21 cellular contexts compared by ENCODE assay signal in the genomic region with DNA sequence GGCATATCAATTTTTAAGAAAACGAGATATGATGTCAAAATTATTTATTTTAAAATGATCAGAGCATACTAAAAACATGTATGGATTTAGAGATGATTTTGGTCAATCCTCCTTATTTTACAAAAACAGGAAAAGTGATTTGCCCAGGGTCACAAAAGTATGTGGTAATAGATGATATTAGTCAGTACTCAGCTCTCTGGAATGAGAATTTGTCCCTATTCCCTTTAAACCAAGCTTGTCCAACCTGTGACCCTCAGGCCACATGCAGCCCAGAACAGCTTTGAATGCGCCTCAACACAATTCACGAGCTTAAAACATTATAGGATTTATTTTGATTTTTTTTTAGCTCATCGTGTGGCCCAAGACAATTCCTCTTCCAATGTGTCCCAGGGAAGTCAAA.
DNase-seq lines count a peak whose midpoint lies in the region; ATAC-seq and TF ChIP-seq lines count a peak whose summit lies in the region.
"Had no signal": no experiment of that assay in that cellular context is flagged by ENCODE, and none has a peak within 500 bp of the region (broad histone marks: within the 10 kb centered on the region; RNA-seq: fewer than 3 reads in every experiment).

No MANE protein-coding gene starts in this region.

- H2AK9ac ChIP-seq in IMR-90 (replicated peaks; ENCODE audit: low read depth, low read length, poor library complexity), result no peak overlapping the region

- no peak overlapping the region for H2BK15ac ChIP-seq in IMR-90 (ENCODE audit: low read depth, low read length)

- H3K56ac ChIP-seq in IMR-90 (ENCODE audit: extremely low read depth, insufficient read depth, low read length), result no peak overlapping the region; the same call in 1 of the 2 replicates

- no peak overlapping the region for H2AFZ ChIP-seq in IMR-90 (replicated peaks; ENCODE audit: low read length, poor library complexity)

- no peak overlapping the region for H2AK5ac ChIP-seq in IMR-90 (ENCODE audit: low read depth, low read length)

- H2BK20ac ChIP-seq in IMR-90 (ENCODE audit: low read depth, low read length), result no peak overlapping the region

- DNase-seq in EH (ENCODE audit: low read depth) (peak; percentile 72), IMR-90 (peak; percentile 33), brain microvascular endothelial cell (peak; percentile 24), foreskin fibroblast (peak; percentile 55 to 69), H7 (no peak), DMS 273 treated with DMSO at 0.1 percent for 48 hours (lab: John Stamatoyannopoulos, UW) (no peak)
- no peak for DNase-seq in activated naive CD4-positive, alpha-beta T cell treated with anti-CD3 and anti-CD28 coated beads, Interleukin-2, amount 50 U/mL, for 16 hours
- no peak for DNase-seq in activated CD4-positive, alpha-beta T cell treated with anti-CD3 and anti-CD28 coated beads for 48 hours
- DNase-seq: activated CD4-positive, CD25-positive, alpha-beta regulatory T cell treated with anti-CD3 and anti-CD28 coated beads, Interleukin-2, amount 50 U/mL, for 72 hours; activated naive CD8-positive, alpha-beta T cell treated with anti-CD3 and anti-CD28 coated beads, Interleukin-2, amount 50 U/mL, for 24 hours; caudate nucleus; CD8-positive, alpha-beta T cell; DND-41; effector CD4-positive, alpha-beta T cell; foreskin melanocyte; KBM-7; left cardiac atrium; NCI-H1417 treated with DMSO at 0.1 percent for 48 hours; NCI-H2171; stimulated activated CD4-positive, alpha-beta T cell treated with anti-CD3 and anti-CD28 coated beads, Interleukin-15, amount 100 ng/mL, for 24 hours; stimulated activated naive B cell treated with anti-CD40 and anti-IgM and Interleukin-4, amounts not matched to agents 10 μg/mL and 1 μg/mL and 100 μg/mL, for 72 hours had no signal

- POLR2A ChIA-PET in IMR-90 (lab: Charles Lee; ENCODE audit: unreplicated experiment), result interaction anchor here (0.6 kb wide), 1 partner anchor 54 kb away, joined by 3 read pairs; no protein-coding TSS in a partner anchor

- no peak overlapping the region for H3K9ac ChIP-seq in IMR-90 (ENCODE audit: low read depth, low read length)

- 0 out of 2 replicates have a peak overlapping the region, but pooled peaks have one; percentile 12 for H3K23ac ChIP-seq in IMR-90 (ENCODE audit: low read depth, low read length)

- no peak for ATAC-seq in IMR-90 (ENCODE audit: low read depth)
- ATAC-seq: activated naive CD8-positive, alpha-beta T cell treated with anti-CD3 and anti-CD28 coated beads, Interleukin-2, amount 50 U/mL, for 24 hours; CD8-positive, alpha-beta T cell; left cardiac atrium; stimulated activated naive B cell treated with anti-CD40 and anti-IgM and Interleukin-4, amounts not matched to agents 10 μg/mL and 1 μg/mL and 100 μg/mL, for 72 hours had no signal

- no peak for TF ChIP-seq CTCF in IMR-90 (conservative IDR thresholded peaks at IDR 0.05; ENCODE audit: low read depth, low read length)
- TF ChIP-seq CTCF in brain microvascular endothelial cell (IDR thresholded peaks at IDR 0.05; ENCODE audit: low read depth, low read length, missing control alignments), result no peak
- TF ChIP-seq CTCF in foreskin fibroblast (IDR thresholded peaks at IDR 0.05; ENCODE audit: low read depth, low read length), result no peak

- no peak overlapping the region for H3K14ac ChIP-seq in IMR-90 (replicated peaks; ENCODE audit: low read depth, low read length)

- no peaks in the 10 kb centered on the region for H4K20me1 ChIP-seq in IMR-90 (ENCODE audit: insufficient read depth, low read length)

- TF ChIP-seq POLR2A in IMR-90 (IDR thresholded peaks at IDR 0.05; ENCODE audit: low read depth, low read length), result no peak

- H3K27me3 ChIP-seq in IMR-90 (ENCODE audit: control insufficient read depth, insufficient read depth, low read length) (no peaks in the 10 kb centered on the region), brain microvascular endothelial cell (replicated peaks) (no peaks in the 10 kb centered on the region), H7 (ENCODE audit: control insufficient read depth, insufficient read depth, low read length) (no peaks in the 10 kb centered on the region)

- no peak overlapping the region for H3K18ac ChIP-seq in IMR-90 (ENCODE audit: low read depth, low read length)

- no peak overlapping the region for H2BK5ac ChIP-seq in IMR-90 (ENCODE audit: low read depth, low read length, poor library complexity, severe bottlenecking)

- H3K4me1 ChIP-seq in IMR-90 (ENCODE audit: control insufficient read depth, insufficient read depth, low read length), result peaks cover 9% of the 10 kb centered on the region

- BruUV-seq in IMR-90 (replicated peaks; lab: Mats Ljungman, UMichigan), result no TSS peak

- H3K4me3 ChIP-seq in IMR-90 (ENCODE audit: insufficient read depth, low read depth, low read length) (no peak overlapping the region), brain microvascular endothelial cell (ENCODE audit: low read depth, low read length) (no peak overlapping the region), foreskin fibroblast (ENCODE audit: low read depth in 1 of 2, low read length in 2 of 2) (no peak overlapping the region), H7 (ENCODE audit: insufficient read depth, low read depth, low read length) (no peak overlapping the region)

- no peaks in the 10 kb centered on the region for H3K9me1 ChIP-seq in IMR-90 (ENCODE audit: insufficient read depth, low read length)

- H2BK120ac ChIP-seq in IMR-90 (ENCODE audit: low read depth, low read length), result no peak overlapping the region

- intact Hi-C loops in IMR-90 (cut with micrococcal nuclease), result loop anchor here (5.0 kb wide), 1 partner anchor 273 kb away; no protein-coding TSS in a partner anchor

- H3K36me3 ChIP-seq in IMR-90 (ENCODE audit: control insufficient read depth, insufficient read depth, low read length) (no peaks in the 10 kb centered on the region), brain microvascular endothelial cell (replicated peaks) (no peaks in the 10 kb centered on the region), H7 (replicated peaks; ENCODE audit: control insufficient read depth, insufficient read depth, low read length) (no peaks in the 10 kb centered on the region)

- H4K8ac ChIP-seq in IMR-90 (ENCODE audit: low read depth in 2 of 2, low read length in 2 of 2), result no peak overlapping the region

- in situ Hi-C loops in IMR-90 (cut with MboI; ENCODE audit: low sequenced_read_pairs), result loop anchor here (25.0 kb wide), 1 partner anchor 517 kb away; no protein-coding TSS in a partner anchor
- in situ Hi-C loops in brain microvascular endothelial cell (cut with HindIII; ENCODE audit: low pct_ligation_motif_present, low sequenced_read_pairs), result no loop called here

- no peak for TF ChIP-seq RAD21 in IMR-90 (IDR thresholded peaks at IDR 0.05; ENCODE audit: low read length)

- peaks cover 8 to 38% of the 10 kb centered on the region in 2 experiments; a peak in 3 of 4 replicates for H3K79me1 ChIP-seq in IMR-90 (ENCODE audit: low read depth in 1 of 2, low read length in 2 of 2)

- WGBS in IMR-90 (ENCODE audit: extremely low coverage in 2 of 2, insufficient read length in 1 of 2), 2 experiments, result no CpG with 5 or more reads among the region's 4 CpGs

- dilution Hi-C loops in IMR-90 (cut with HindIII; ENCODE audit: low sequenced_read_pairs, unreplicated experiment), result no loop called here

- H4K5ac ChIP-seq in IMR-90 (ENCODE audit: low read depth, low read length), result no peak overlapping the region

- H3K27ac ChIP-seq in IMR-90 (ENCODE audit: insufficient read depth, low read length) (no peak overlapping the region), brain microvascular endothelial cell (no peak overlapping the region)

- no peaks in the 10 kb centered on the region for H3K9me3 ChIP-seq in IMR-90 (ENCODE audit: control insufficient read depth, insufficient read depth, low read length)

- H4K91ac ChIP-seq in IMR-90 (ENCODE audit: insufficient read depth, low read depth, low read length), result no peak overlapping the region

- no peak overlapping the region for H3K4me2 ChIP-seq in IMR-90 (ENCODE audit: low read depth, low read length)

- CTCF ChIA-PET in IMR-90 (lab: Yijun Ruan, JAX), result interaction anchor here (0.6 kb wide), 1 partner anchor 403 kb away, joined by 4 read pairs; no protein-coding TSS in a partner anchor

- no peak overlapping the region for H3K4ac ChIP-seq in IMR-90 (ENCODE audit: low read depth, low read length)

TF ChIP-seq in IMR-90, 13 proteins besides CTCF, POLR2A, EP300 and RAD21:
- TF ChIP-seq RFX5 (IDR thresholded peaks at IDR 0.05; ENCODE audit: low read depth, low read length), result no peak
- TF ChIP-seq CEBPB (IDR thresholded peaks at IDR 0.05; ENCODE audit: low read depth, low read length), result no peak
- TF ChIP-seq MAFK (IDR thresholded peaks at IDR 0.05; ENCODE audit: low read depth, low read length), result no peak
- TF ChIP-seq, protein P1, sequence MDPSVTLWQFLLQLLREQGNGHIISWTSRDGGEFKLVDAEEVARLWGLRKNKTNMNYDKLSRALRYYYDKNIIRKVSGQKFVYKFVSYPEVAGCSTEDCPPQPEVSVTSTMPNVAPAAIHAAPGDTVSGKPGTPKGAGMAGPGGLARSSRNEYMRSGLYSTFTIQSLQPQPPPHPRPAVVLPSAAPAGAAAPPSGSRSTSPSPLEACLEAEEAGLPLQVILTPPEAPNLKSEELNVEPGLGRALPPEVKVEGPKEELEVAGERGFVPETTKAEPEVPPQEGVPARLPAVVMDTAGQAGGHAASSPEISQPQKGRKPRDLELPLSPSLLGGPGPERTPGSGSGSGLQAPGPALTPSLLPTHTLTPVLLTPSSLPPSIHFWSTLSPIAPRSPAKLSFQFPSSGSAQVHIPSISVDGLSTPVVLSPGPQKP (IDR thresholded peaks at IDR 0.05; ENCODE audit: borderline replicate concordance, low read depth, low read length), result no peak
- TF ChIP-seq, protein P2, sequence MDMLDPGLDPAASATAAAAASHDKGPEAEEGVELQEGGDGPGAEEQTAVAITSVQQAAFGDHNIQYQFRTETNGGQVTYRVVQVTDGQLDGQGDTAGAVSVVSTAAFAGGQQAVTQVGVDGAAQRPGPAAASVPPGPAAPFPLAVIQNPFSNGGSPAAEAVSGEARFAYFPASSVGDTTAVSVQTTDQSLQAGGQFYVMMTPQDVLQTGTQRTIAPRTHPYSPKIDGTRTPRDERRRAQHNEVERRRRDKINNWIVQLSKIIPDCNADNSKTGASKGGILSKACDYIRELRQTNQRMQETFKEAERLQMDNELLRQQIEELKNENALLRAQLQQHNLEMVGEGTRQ (IDR thresholded peaks at IDR 0.05; ENCODE audit: low read depth, low read length), result no peak
- no peak for TF ChIP-seq SMC3 (IDR thresholded peaks at IDR 0.05; ENCODE audit: low read depth, low read length)
- no peak for TF ChIP-seq NFE2L2 (IDR thresholded peaks at IDR 0.05; ENCODE audit: low read depth, low read length)
- TF ChIP-seq CHD1 (IDR thresholded peaks at IDR 0.05; ENCODE audit: low read depth, low read length), result no peak

Comparison
In these comparisons a context has a peak if more than half of its experiments do, and no peak if none do; other contexts are left out.
1. DNase-seq: peak in EH (single experiment), IMR-90 (single experiment), brain microvascular endothelial cell (single experiment) and foreskin fibroblast (2 of 2); none in activated naive CD4-positive, alpha-beta T cell treated with anti-CD3 and anti-CD28 coated beads, Interleukin-2, amount 50 U/mL, for 16 hours (single experiment), activated CD4-positive, alpha-beta T cell treated with anti-CD3 and anti-CD28 coated beads for 48 hours (single experiment), H7 (single experiment) and DMS 273 treated with DMSO at 0.1 percent for 48 hours (single experiment).